Comparison of ENCODE assay signal across 28 cellular contexts in genomic region chr20:44504402-44505309, GRCh38.
"Had no signal": no experiment of that assay in that cellular context is flagged by ENCODE, and none has a peak within 500 bp of the region (broad histone marks: within the 10 kb centered on the region; RNA-seq: fewer than 3 reads in every experiment).

No MANE protein-coding gene starts in this region.

- H3K9me3 Mint-ChIP-seq: activated CD4-positive, alpha-beta memory T cell treated with anti-CD3 and anti-CD28 coated beads, Interleukin-2, amount 10 ng/mL, durations not matched to agents 7 days and 5 days; activated CD4-positive, alpha-beta T cell treated with anti-CD3 and anti-CD28 coated beads, Interleukin-2, amount 10 ng/mL, durations not matched to agents 7 days and 5 days; activated naive CD4-positive, alpha-beta T cell treated with anti-CD3 and anti-CD28 coated beads for 36 hours; activated naive CD8-positive, alpha-beta T cell treated with anti-CD3 and anti-CD28 coated beads, Interleukin-2, amount 10 ng/mL, durations not matched to agents 7 days and 5 days; dendritic cell treated with granulocyte-macrophage colony-stimulating factor and Interleukin-4, amounts not matched to agents 40 ng/mL and 50 ng/mL, for 4 days; endodermal cell; mesothelial cell of epicardium; naive B cell; neural progenitor cell; T-helper 1 cell treated with Interleukin-12 subunit alpha and Interleukin-12 subunit beta and Interleukin-4 antibody, amounts not matched to agents 30 μg/mL and 1 μg/mL, for 36 hours had no signal

- H3K27me3 Mint-ChIP-seq: activated CD4-positive, alpha-beta memory T cell treated with anti-CD3 and anti-CD28 coated beads, Interleukin-2, amount 10 ng/mL, durations not matched to agents 7 days and 5 days; activated CD4-positive, alpha-beta T cell treated with anti-CD3 and anti-CD28 coated beads, Interleukin-2, amount 10 ng/mL, durations not matched to agents 7 days and 5 days; activated naive CD8-positive, alpha-beta T cell treated with anti-CD3 and anti-CD28 coated beads, Interleukin-2, amount 10 ng/mL, durations not matched to agents 7 days and 5 days; dendritic cell treated with granulocyte-macrophage colony-stimulating factor and Interleukin-4, amounts not matched to agents 40 ng/mL and 50 ng/mL, for 4 days; naive B cell had no signal

- ATAC-seq: left cardiac atrium, left ventricle myocardium superior had no signal

- H3K4me1 ChIP-seq: esophagus squamous epithelium, neural progenitor cell, parathyroid adenoma, suprapubic skin, tibial artery had no signal

- H3K9me3 ChIP-seq: esophagus squamous epithelium, right atrium auricular region, spleen, suprapubic skin, tibial artery had no signal

- H3K4me1 Mint-ChIP-seq: activated CD4-positive, alpha-beta memory T cell treated with anti-CD3 and anti-CD28 coated beads, Interleukin-2, amount 10 ng/mL, durations not matched to agents 7 days and 5 days; activated CD4-positive, alpha-beta T cell treated with anti-CD3 and anti-CD28 coated beads, Interleukin-2, amount 10 ng/mL, durations not matched to agents 7 days and 5 days; endodermal cell; mesothelial cell of epicardium; neural progenitor cell had no signal

- H3K9ac ChIP-seq: neural progenitor cell, parathyroid adenoma had no signal

- H2AFZ ChIP-seq: neural progenitor cell, parathyroid adenoma had no signal

- H3K36me3 ChIP-seq: neural progenitor cell had no signal

- H3K27ac ChIP-seq: neural progenitor cell, parathyroid adenoma, right atrium auricular region, spleen, suprapubic skin, tibial artery had no signal

- H3K4me2 ChIP-seq: neural progenitor cell had no signal

- H3K4me3 ChIP-seq: esophagus squamous epithelium, neural progenitor cell, right atrium auricular region, spleen, suprapubic skin, tibial artery had no signal

- H3K27me3 ChIP-seq: esophagus squamous epithelium, neural progenitor cell, right atrium auricular region, spleen, suprapubic skin, tibial artery had no signal

- DNase-seq: activated CD4-positive, alpha-beta memory T cell treated with anti-CD3 and anti-CD28 coated beads, Interleukin-2, amount 10 ng/mL, durations not matched to agents 7 days and 5 days; activated CD4-positive, alpha-beta T cell treated with anti-CD3 and anti-CD28 coated beads for 1 hour; activated CD4-positive, alpha-beta T cell treated with anti-CD3 and anti-CD28 coated beads, Interleukin-2, amount 10 ng/mL, durations not matched to agents 7 days and 5 days; activated CD8-positive, alpha-beta memory T cell treated with anti-CD3 and anti-CD28 coated beads, Interleukin-2, amount 50 U/mL, for 48 hours; activated effector memory CD4-positive, alpha-beta T cell treated with anti-CD3 and anti-CD28 coated beads, Interleukin-2, amount 50 U/mL, for 16 hours; activated naive CD4-positive, alpha-beta T cell treated with anti-CD3 and anti-CD28 coated beads for 36 hours; activated naive CD8-positive, alpha-beta T cell treated with anti-CD3 and anti-CD28 coated beads, Interleukin-2, amount 10 ng/mL, durations not matched to agents 7 days and 5 days; amniotic stem cell; central memory CD4-positive, alpha-beta T cell; endodermal cell; esophagus squamous epithelium; islet precursor cell; left cardiac atrium; left ventricle myocardium superior; naive B cell; occipital lobe; spleen; stimulated activated naive CD4-positive, alpha-beta T cell; SW 1271; T-helper 9 cell; tibial artery had no signal

- H3K27ac Mint-ChIP-seq: activated CD4-positive, alpha-beta memory T cell treated with anti-CD3 and anti-CD28 coated beads, Interleukin-2, amount 10 ng/mL, durations not matched to agents 7 days and 5 days; activated CD4-positive, alpha-beta T cell treated with anti-CD3 and anti-CD28 coated beads, Interleukin-2, amount 10 ng/mL, durations not matched to agents 7 days and 5 days; activated naive CD4-positive, alpha-beta T cell treated with anti-CD3 and anti-CD28 coated beads for 36 hours; activated naive CD8-positive, alpha-beta T cell treated with anti-CD3 and anti-CD28 coated beads, Interleukin-2, amount 10 ng/mL, durations not matched to agents 7 days and 5 days; dendritic cell treated with granulocyte-macrophage colony-stimulating factor and Interleukin-4, amounts not matched to agents 40 ng/mL and 50 ng/mL, for 4 days; endodermal cell; mesothelial cell of epicardium; neural progenitor cell; T-helper 1 cell treated with Interleukin-12 subunit alpha and Interleukin-12 subunit beta and Interleukin-4 antibody, amounts not matched to agents 30 μg/mL and 1 μg/mL, for 36 hours had no signal

- H3K4me3 Mint-ChIP-seq: activated CD4-positive, alpha-beta memory T cell treated with anti-CD3 and anti-CD28 coated beads, Interleukin-2, amount 10 ng/mL, durations not matched to agents 7 days and 5 days; activated CD4-positive, alpha-beta T cell treated with anti-CD3 and anti-CD28 coated beads, Interleukin-2, amount 10 ng/mL, durations not matched to agents 7 days and 5 days; activated naive CD4-positive, alpha-beta T cell treated with anti-CD3 and anti-CD28 coated beads for 36 hours; activated naive CD8-positive, alpha-beta T cell treated with anti-CD3 and anti-CD28 coated beads, Interleukin-2, amount 10 ng/mL, durations not matched to agents 7 days and 5 days; dendritic cell treated with granulocyte-macrophage colony-stimulating factor and Interleukin-4, amounts not matched to agents 40 ng/mL and 50 ng/mL, for 4 days; endodermal cell; mesothelial cell of epicardium; naive B cell; neural progenitor cell; T-helper 1 cell treated with Interleukin-12 subunit alpha and Interleukin-12 subunit beta and Interleukin-4 antibody, amounts not matched to agents 30 μg/mL and 1 μg/mL, for 36 hours had no signal
